1 cellular context compared by ENCODE assay signal in the genomic region with DNA sequence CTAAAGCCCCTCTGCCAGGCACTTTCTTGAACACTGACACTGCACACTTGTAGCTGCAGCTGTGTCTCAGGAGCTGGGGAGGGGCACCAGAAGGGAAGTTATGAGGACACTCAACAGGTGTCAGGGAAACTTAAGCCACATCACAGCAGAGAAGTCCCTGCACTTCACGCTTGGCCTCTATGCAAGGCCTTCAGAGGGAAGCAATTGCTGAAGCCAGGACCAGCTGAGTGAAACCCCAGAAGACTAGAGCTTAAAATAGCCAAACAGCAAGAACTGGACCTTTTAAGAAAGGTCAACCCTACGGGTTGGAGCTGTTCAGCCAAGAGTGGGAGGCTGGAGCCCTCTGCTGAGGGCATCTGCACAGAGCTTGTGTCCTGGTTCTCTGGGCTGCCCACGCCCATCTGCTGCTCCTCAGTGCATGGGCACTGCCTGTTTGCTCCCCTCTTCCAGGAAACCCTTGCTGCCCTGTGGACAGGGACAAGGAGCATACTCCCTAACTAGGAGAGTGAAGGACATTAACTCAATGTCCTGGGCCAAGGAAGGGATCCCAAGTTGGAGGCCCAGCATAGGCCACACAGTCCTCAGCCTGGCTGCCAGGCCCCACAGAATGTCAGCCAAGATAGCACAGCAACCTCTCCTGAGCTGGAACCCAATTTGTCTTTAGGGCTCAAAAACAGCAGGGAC.
A peak's percentile ranks its signal among the peaks of the same experiment; 100 is the strongest.
TF ChIP-seq lines count a peak whose summit lies in the region.

No MANE protein-coding gene starts in this region.

TF ChIP-seq in HepG2, 621 proteins besides CTCF, POLR2A, EP300 and RAD21:
- TF ChIP-seq, protein P1, sequence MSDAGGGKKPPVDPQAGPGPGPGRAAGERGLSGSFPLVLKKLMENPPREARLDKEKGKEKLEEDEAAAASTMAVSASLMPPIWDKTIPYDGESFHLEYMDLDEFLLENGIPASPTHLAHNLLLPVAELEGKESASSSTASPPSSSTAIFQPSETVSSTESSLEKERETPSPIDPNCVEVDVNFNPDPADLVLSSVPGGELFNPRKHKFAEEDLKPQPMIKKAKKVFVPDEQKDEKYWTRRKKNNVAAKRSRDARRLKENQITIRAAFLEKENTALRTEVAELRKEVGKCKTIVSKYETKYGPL (CRISPR knock-in tag; IDR thresholded peaks at IDR 0.05) = no peak
- TF ChIP-seq PAF1 (CRISPR knock-in tag; IDR thresholded peaks at IDR 0.05) (0 out of 2 replicates have a peak, but pooled peaks have one; percentile 55), RBM22 (optimal IDR thresholded peaks at IDR 0.05; ENCODE audit: low read length) (peak; percentile 64)
